ENCODE assay signal across 9 cellular contexts in the genomic region with DNA sequence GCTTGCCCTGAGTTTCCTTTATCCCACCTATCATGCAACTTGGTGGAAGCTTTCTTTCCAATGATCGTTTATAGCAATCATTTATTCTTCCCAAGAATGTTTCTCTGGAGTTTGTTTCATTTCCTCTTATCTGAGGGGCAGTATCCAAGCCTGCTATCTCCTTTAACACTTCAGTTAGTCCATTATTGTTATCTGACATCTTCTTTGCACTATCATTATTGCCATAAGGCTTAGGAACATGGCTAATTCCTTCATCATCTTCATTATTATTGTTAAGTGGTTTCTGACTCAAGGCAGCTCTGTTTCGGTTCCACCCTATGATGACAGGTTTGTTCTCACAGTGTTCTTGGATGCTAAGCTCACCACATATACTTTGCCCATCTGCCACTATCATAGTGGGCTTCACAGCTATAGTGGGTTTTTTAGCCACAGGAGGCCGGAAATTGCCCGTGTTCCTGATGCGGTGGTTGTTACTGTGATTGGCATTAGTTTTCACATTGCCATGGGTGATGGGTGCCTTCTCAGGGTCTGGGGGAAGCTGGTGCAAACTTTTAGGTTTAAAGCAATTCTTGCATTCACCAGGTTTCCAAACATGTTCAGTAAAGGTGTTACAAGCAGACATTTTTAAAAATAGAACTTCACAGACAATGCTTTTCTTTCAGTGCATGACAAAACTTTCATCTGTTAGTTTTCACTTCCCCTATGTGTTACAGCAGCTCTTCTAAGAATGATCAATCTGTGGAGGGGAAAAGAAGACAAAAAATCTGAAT.
A peak's percentile ranks its signal among the peaks of the same experiment; 100 is the strongest.
DNase-seq lines count a peak whose midpoint lies in the region; ATAC-seq and TF ChIP-seq lines count a peak whose summit lies in the region.
"Had no signal": no experiment of that assay in that cellular context is flagged by ENCODE, and none has a peak within 500 bp of the region (broad histone marks: within the 10 kb centered on the region; RNA-seq: fewer than 3 reads in every experiment).

No MANE protein-coding gene starts in this region.

- H3K27ac Mint-ChIP-seq in natural killer cell treated with Interleukin-12 subunit alpha and Interleukin-12 subunit beta and Interleukin-15 and Interleukin-18, amount 100 ng/mL, for 72 hours, result peak overlapping the region; percentile 65 to 86

- peaks cover 60 to 61% of the 10 kb centered on the region in 2 donors for H3K4me1 Mint-ChIP-seq in natural killer cell treated with Interleukin-12 subunit alpha and Interleukin-12 subunit beta and Interleukin-15 and Interleukin-18, amount 100 ng/mL, for 72 hours (ENCODE audit: low read depth in 2 of 2)

- H3K27me3 Mint-ChIP-seq in natural killer cell treated with Interleukin-12 subunit alpha and Interleukin-12 subunit beta and Interleukin-15 and Interleukin-18, amount 100 ng/mL, for 72 hours, result no peaks in the 10 kb centered on the region

- H3K4me3 Mint-ChIP-seq in natural killer cell treated with Interleukin-12 subunit alpha and Interleukin-12 subunit beta and Interleukin-15 and Interleukin-18, amount 100 ng/mL, for 72 hours, result peak overlapping the region; percentile 77

- peak; percentile 49 for ATAC-seq in GM18870 (IDR thresholded peaks at IDR 0.05; ENCODE audit: unreplicated experiment)
- ATAC-seq in HG02571 (IDR thresholded peaks at IDR 0.05; ENCODE audit: unreplicated experiment), result peak; percentile 52
- peak; percentile 72 to 85 for ATAC-seq in natural killer cell treated with Interleukin-12 subunit alpha and Interleukin-12 subunit beta and Interleukin-15 and Interleukin-18, amount 100 ng/mL, for 72 hours
- no peak for ATAC-seq in SK-N-SH treated with all-trans-retinoic acid at 6 μM for 48 hours

- peaks cover 4% of the 10 kb centered on the region for H3K9me3 Mint-ChIP-seq in natural killer cell treated with Interleukin-12 subunit alpha and Interleukin-12 subunit beta and Interleukin-15 and Interleukin-18, amount 100 ng/mL, for 72 hours

- H3K36me3 Mint-ChIP-seq in natural killer cell treated with Interleukin-12 subunit alpha and Interleukin-12 subunit beta and Interleukin-15 and Interleukin-18, amount 100 ng/mL, for 72 hours, result no peaks in the 10 kb centered on the region

- peak; percentile 43 for DNase-seq in NAMALWA (ENCODE audit: low spot score)
- peak; percentile 65 for DNase-seq in natural killer cell treated with Interleukin-12 subunit alpha and Interleukin-12 subunit beta and Interleukin-15 and Interleukin-18, amount 100 ng/mL, for 72 hours (ENCODE audit: low spot score)
- DNase-seq in cerebellar nuclear complex (lab: John Stamatoyannopoulos, UW), result no peak
- DNase-seq in NCI-H128 (lab: John Stamatoyannopoulos, UW; ENCODE audit: unreplicated experiment), result no peak
- DNase-seq: esophagus squamous epithelium, NCI-H345 had no signal

TF ChIP-seq in SK-N-SH treated with all-trans-retinoic acid at 6 μM for 48 hours, 23 proteins besides CTCF, POLR2A, EP300 and RAD21:
- TF ChIP-seq ARNTL (CRISPR knock-in tag; IDR thresholded peaks at IDR 0.05; ENCODE audit: borderline replicate concordance, low read depth), result no peak
- TF ChIP-seq ZNF565 (CRISPR knock-in tag; conservative IDR thresholded peaks at IDR 0.05; ENCODE audit: low read depth), result no peak
- TF ChIP-seq, protein P1, sequence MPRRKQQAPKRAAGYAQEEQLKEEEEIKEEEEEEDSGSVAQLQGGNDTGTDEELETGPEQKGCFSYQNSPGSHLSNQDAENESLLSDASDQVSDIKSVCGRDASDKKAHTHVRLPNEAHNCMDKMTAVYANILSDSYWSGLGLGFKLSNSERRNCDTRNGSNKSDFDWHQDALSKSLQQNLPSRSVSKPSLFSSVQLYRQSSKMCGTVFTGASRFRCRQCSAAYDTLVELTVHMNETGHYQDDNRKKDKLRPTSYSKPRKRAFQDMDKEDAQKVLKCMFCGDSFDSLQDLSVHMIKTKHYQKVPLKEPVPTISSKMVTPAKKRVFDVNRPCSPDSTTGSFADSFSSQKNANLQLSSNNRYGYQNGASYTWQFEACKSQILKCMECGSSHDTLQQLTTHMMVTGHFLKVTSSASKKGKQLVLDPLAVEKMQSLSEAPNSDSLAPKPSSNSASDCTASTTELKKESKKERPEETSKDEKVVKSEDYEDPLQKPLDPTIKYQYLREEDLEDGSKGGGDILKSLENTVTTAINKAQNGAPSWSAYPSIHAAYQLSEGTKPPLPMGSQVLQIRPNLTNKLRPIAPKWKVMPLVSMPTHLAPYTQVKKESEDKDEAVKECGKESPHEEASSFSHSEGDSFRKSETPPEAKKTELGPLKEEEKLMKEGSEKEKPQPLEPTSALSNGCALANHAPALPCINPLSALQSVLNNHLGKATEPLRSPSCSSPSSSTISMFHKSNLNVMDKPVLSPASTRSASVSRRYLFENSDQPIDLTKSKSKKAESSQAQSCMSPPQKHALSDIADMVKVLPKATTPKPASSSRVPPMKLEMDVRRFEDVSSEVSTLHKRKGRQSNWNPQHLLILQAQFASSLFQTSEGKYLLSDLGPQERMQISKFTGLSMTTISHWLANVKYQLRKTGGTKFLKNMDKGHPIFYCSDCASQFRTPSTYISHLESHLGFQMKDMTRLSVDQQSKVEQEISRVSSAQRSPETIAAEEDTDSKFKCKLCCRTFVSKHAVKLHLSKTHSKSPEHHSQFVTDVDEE (CRISPR knock-in tag; IDR thresholded peaks at IDR 0.05), result no peak
- TF ChIP-seq TOX (CRISPR knock-in tag; IDR thresholded peaks at IDR 0.05; ENCODE audit: borderline replicate concordance), result no peak
- no peak for TF ChIP-seq ZNF8 (CRISPR knock-in tag; IDR thresholded peaks at IDR 0.05)
- TF ChIP-seq ZNF70 (CRISPR knock-in tag; IDR thresholded peaks at IDR 0.05), result no peak
- TF ChIP-seq TCF4 (CRISPR knock-in tag; IDR thresholded peaks at IDR 0.05; ENCODE audit: borderline replicate concordance), result no peak
TF ChIP-seq in SK-N-SH treated with all-trans-retinoic acid at 6 μM for 48 hours: peak in this region for 0.

Comparison
In these comparisons a context has a peak if more than half of its experiments do, and no peak if none do; other contexts are left out.
1. DNase-seq: peak in NAMALWA (single experiment) and natural killer cell treated with Interleukin-12 subunit alpha and Interleukin-12 subunit beta and Interleukin-15 and Interleukin-18, amount 100 ng/mL, for 72 hours (single experiment); none in cerebellar nuclear complex (0 of 2) and NCI-H128 (single experiment).